1 cellular context compared by ENCODE assay signal in the genomic region with DNA sequence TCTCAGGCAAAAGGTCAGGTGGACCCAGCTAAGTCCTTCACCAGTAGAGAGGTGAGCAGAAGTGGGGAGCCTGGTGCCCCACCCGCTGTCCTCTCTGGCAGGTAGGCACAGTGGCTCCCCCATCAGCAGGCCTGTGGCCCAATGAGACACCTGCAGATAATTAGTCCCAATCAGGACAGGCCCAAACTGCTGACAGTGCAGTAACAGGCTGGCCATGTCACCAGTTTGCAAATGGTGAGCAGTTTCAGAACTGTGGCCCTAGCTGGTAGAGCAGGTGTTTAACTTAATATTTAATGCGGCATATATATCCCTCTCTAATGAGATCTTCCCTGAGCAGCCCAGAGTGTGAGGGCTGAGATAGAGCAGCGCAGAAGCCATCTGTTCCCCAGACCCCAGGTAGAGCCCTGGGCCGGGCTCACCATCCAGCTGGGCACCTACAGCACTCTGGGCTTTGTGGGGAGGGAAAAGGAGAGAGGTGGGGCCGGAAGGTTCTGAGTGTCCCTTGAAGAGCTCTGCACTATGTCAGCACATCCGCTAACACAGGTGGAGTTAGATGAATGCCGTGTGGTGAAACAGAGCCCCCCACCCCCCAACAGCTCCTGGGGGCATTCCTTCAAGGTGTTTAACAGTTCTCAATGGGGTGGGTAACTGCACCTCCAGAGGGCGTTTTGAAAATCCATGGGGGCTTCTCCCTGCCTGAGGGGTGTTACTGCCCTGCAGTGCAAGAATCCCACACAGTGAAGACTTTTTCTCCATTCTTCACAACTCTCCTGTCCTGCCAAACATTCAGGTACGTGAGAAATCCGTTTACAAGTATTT.
TF ChIP-seq lines count a peak whose summit lies in the region.

No MANE protein-coding gene starts in this region.

TF ChIP-seq in HepG2, 621 proteins besides CTCF, POLR2A, EP300 and RAD21:
- TF ChIP-seq GFI1 (CRISPR knock-in tag; IDR thresholded peaks at IDR 0.05; ENCODE audit: borderline replicate concordance): no peak
- peak; percentile 92 for TF ChIP-seq MAFF (IDR thresholded peaks at IDR 0.05; ENCODE audit: low read depth, low read length)
- no peak for TF ChIP-seq KLF11 (CRISPR knock-in tag; IDR thresholded peaks at IDR 0.05)
- peak; percentile 88 to 94 for TF ChIP-seq MAFK (conservative IDR thresholded peaks at IDR 0.05 in 1 of 2, IDR thresholded peaks at IDR 0.05 in 1 of 2; ENCODE audit: low read length in 2 of 2)
- no peak for TF ChIP-seq ZNF337 (CRISPR knock-in tag; IDR thresholded peaks at IDR 0.05; ENCODE audit: borderline replicate concordance, low read depth)
- TF ChIP-seq JARID2 (CRISPR knock-in tag; IDR thresholded peaks at IDR 0.05; ENCODE audit: insufficient replicate concordance): no peak
- TF ChIP-seq ZFP37 (CRISPR knock-in tag; IDR thresholded peaks at IDR 0.05; ENCODE audit: borderline replicate concordance): no peak
- no peak for TF ChIP-seq NCOA2 (CRISPR knock-in tag; IDR thresholded peaks at IDR 0.05)
